In the genomic region with DNA sequence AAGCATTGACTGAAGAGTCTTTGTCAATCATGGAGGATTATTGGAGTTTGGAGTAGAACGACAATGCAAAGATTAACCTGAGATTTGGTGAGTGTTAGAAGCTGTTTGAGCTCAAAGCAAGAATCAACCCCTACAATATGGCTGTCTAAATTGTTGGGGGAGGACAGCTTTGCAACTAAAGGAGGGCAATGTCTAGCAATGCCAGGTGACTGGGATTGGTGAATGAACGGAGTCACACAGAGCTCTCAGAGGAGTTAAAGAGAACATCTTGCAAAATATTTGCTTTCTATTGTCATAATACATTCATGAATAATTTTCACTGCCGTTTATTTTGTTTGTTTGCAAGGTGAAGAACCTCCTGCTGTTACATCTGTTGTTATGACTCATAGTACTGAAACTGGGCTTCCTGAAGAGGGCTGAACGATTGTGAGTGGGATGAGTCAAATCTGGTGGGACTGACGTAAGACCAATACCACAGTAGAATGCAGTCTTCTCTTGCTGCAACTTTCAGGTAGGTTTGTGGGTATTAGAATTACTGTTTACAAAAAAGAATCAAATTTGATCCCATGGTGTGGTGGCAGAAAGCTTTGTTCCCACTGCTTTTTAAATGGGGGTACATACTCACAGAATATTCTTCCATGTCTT, we compare ENCODE assay signal across 9 cellular contexts.
DNase-seq lines count a peak whose midpoint lies in the region; ATAC-seq and TF ChIP-seq lines count a peak whose summit lies in the region.
"Had no signal": no experiment of that assay in that cellular context is flagged by ENCODE, and none has a peak within 500 bp of the region (broad histone marks: within the 10 kb centered on the region; RNA-seq: fewer than 3 reads in every experiment).

No MANE protein-coding gene starts in this region.

- no peak overlapping the region for H3K4me3 Mint-ChIP-seq in endodermal cell
- H3K4me3 Mint-ChIP-seq: neural crest cell had no signal

- H3K27me3 Mint-ChIP-seq in endodermal cell (ENCODE audit: insufficient read depth): no peaks in the 10 kb centered on the region

- 29 to 64% methylated on average over 1 to 5 of the region's 5 CpGs for WGBS in endodermal cell (ENCODE audit: insufficient coverage in 1 of 2, insufficient read length in 1 of 2), 2 experiments

- no peaks in the 10 kb centered on the region for H3K9me3 Mint-ChIP-seq in endodermal cell
- H3K9me3 Mint-ChIP-seq: neural crest cell had no signal

- H3K4me3 ChIP-seq in endodermal cell (ENCODE audit: low read length): no peak overlapping the region

- H3K27ac ChIP-seq in endodermal cell (ENCODE audit: low read depth, low read length): no peak overlapping the region

- H3K4me1 ChIP-seq in endodermal cell (ENCODE audit: control insufficient read depth, insufficient read depth, low read length): no peaks in the 10 kb centered on the region

- H3K27me3 ChIP-seq in endodermal cell (ENCODE audit: control insufficient read depth, insufficient read depth, low read length, poor library complexity, severe bottlenecking): no peaks in the 10 kb centered on the region

- no peak for TF ChIP-seq CTCF in endodermal cell (conservative IDR thresholded peaks at IDR 0.05)

- peaks cover 12% of the 10 kb centered on the region for H3K36me3 ChIP-seq in endodermal cell (ENCODE audit: control insufficient read depth, insufficient read depth, low read length)

- peak overlapping the region; percentile 87 for H3K27ac Mint-ChIP-seq in endodermal cell

- H3K9ac ChIP-seq in endodermal cell (ENCODE audit: extremely low read depth, low read length, poor library complexity, severe bottlenecking): no peak overlapping the region

- no peaks in the 10 kb centered on the region for H3K9me3 ChIP-seq in endodermal cell (ENCODE audit: control insufficient read depth, low read length)

- peaks cover 8% of the 10 kb centered on the region for H3K36me3 Mint-ChIP-seq in endodermal cell (ENCODE audit: low read depth)

- H3K4me1 Mint-ChIP-seq in endodermal cell: peaks cover 42% of the 10 kb centered on the region

- ATAC-seq in GM19043 (IDR thresholded peaks at IDR 0.05; ENCODE audit: low read depth, unreplicated experiment) (peak; percentile 93), HG03097 (IDR thresholded peaks at IDR 0.05; ENCODE audit: low FRiP score, unreplicated experiment) (peak; percentile 95)
- ATAC-seq in stimulated activated naive CD8-positive, alpha-beta T cell treated with anti-CD3 and anti-CD28 coated beads, Interleukin-15, Interleukin-2, amounts not matched to agents 100 U/mL and 50 U/mL, for 24 hours: peak; percentile 59

- DNase-seq in DMS53 treated with DMSO at 0.1 percent for 48 hours (lab: John Stamatoyannopoulos, UW; ENCODE audit: unreplicated experiment) (peak; percentile 98), NCI-H446 (lab: John Stamatoyannopoulos, UW) (peak; percentile 11 to 67), endodermal cell (peak; percentile 59), 8988T (no peak)
- DNase-seq in stimulated activated naive CD8-positive, alpha-beta T cell treated with anti-CD3 and anti-CD28 coated beads, Interleukin-15, Interleukin-2, amounts not matched to agents 100 U/mL and 50 U/mL, for 24 hours: no peak
- no peak for DNase-seq in activated CD8-positive, alpha-beta memory T cell treated with anti-CD3 and anti-CD28 coated beads for 24 hours

Comparison
In these comparisons a context has a peak if more than half of its experiments do, and no peak if none do; other contexts are left out.
1. DNase-seq: peak in DMS53 treated with DMSO at 0.1 percent for 48 hours (single experiment), NCI-H446 (2 of 2) and endodermal cell (single experiment); none in stimulated activated naive CD8-positive, alpha-beta T cell treated with anti-CD3 and anti-CD28 coated beads, Interleukin-15, Interleukin-2, amounts not matched to agents 100 U/mL and 50 U/mL, for 24 hours (single experiment), 8988T (single experiment) and activated CD8-positive, alpha-beta memory T cell treated with anti-CD3 and anti-CD28 coated beads for 24 hours (single experiment).
2. Peak in every context shown above with its lines, with median percentiles within 50 percentile points of each other: ATAC-seq.